In the genomic region with DNA sequence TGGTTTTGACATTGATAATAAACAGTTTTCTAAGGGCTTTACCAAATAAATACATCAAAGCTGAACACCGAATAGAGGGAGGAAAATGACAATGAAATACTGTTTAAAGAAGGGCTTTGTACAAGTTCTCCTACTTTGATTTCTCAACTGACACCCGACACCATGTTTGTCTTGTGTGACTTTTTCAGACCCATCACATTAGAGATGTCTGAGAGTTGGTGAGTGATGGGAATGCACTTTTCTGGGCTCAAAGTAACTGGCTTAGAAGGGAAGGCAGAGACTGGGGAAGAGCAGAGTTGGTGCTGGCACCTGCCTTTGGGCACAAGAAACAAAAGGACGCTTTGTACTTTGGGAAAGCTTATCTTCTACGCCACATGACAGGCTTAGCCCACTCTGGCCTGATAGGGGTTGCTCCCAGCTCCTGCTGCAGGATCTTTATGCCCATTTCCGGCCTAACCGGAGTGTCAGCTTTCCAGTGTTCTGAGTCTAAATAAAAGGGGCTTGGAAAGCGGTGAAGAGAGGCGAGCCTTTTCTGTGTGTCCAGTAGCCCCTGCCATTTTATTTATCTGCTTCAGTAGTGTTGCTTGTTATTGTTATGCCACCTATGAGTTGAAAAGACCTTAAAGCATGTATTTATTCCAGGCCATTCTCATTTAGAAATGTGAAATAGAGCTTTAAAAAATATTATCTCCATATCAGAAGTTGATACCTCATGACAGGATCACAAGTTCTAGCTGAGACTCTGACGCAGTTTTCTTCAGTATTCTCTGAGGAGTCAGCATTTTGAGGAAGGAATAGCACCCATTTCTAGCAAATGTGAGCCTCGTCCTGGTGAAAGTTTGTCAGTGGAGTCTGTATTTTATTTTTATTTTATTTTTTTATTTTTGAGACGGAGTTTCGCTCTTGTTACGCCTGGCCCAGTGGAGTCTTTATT, we compare ENCODE assay signal across 1 cellular context.
TF ChIP-seq lines count a peak whose summit lies in the region.

No MANE protein-coding gene starts in this region.

TF ChIP-seq in HepG2, 621 proteins besides CTCF, POLR2A, EP300 and RAD21 (continued from another document and continues in another):
- TF ChIP-seq, protein P1, sequence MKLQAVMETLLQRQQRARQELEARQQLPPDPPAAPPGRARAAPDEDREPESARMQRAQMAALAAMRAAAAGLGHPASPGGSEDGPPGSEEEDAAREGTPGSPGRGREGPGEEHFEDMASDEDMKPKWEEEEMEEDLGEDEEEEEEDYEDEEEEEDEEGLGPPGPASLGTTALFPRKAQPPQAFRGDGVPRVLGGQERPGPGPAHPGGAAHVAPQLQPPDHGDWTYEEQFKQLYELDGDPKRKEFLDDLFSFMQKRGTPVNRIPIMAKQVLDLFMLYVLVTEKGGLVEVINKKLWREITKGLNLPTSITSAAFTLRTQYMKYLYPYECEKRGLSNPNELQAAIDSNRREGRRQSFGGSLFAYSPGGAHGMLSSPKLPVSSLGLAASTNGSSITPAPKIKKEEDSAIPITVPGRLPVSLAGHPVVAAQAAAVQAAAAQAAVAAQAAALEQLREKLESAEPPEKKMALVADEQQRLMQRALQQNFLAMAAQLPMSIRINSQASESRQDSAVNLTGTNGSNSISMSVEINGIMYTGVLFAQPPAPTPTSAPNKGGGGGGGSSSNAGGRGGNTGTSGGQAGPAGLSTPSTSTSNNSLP (IDR thresholded peaks at IDR 0.05; ENCODE audit: low read depth, low read length): peak; percentile 72; the same call in 1 of the 2 replicates
- TF ChIP-seq GZF1 (CRISPR knock-in tag; IDR thresholded peaks at IDR 0.05): no peak
- TF ChIP-seq MAF1 (CRISPR knock-in tag; IDR thresholded peaks at IDR 0.05; ENCODE audit: borderline replicate concordance): no peak
- TF ChIP-seq SAP130 (CRISPR knock-in tag; IDR thresholded peaks at IDR 0.05; ENCODE audit: low read depth): peak; percentile 74
- TF ChIP-seq WIZ (CRISPR knock-in tag; IDR thresholded peaks at IDR 0.05): no peak
- TF ChIP-seq, protein P2, sequence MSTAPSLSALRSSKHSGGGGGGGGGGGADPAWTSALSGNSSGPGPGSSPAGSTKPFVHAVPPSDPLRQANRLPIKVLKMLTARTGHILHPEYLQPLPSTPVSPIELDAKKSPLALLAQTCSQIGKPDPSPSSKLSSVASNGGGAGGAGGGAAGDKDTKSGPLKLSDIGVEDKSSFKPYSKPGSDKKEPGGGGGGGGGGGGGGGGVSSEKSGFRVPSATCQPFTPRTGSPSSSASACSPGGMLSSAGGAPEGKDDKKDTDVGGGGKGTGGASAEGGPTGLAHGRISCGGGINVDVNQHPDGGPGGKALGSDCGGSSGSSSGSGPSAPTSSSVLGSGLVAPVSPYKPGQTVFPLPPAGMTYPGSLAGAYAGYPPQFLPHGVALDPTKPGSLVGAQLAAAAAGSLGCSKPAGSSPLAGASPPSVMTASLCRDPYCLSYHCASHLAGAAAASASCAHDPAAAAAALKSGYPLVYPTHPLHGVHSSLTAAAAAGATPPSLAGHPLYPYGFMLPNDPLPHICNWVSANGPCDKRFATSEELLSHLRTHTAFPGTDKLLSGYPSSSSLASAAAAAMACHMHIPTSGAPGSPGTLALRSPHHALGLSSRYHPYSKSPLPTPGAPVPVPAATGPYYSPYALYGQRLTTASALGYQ (CRISPR knock-in tag; IDR thresholded peaks at IDR 0.05): peak; percentile 91; the same call in 1 of the 2 replicates
- TF ChIP-seq PHF20 (CRISPR knock-in tag; IDR thresholded peaks at IDR 0.05): no peak
- TF ChIP-seq ASH2L (IDR thresholded peaks at IDR 0.05; ENCODE audit: insufficient read length, low read depth, low read length): peak; percentile 47
- no peak for TF ChIP-seq ZNF768 (CRISPR knock-in tag; IDR thresholded peaks at IDR 0.05)
- TF ChIP-seq, protein P3, sequence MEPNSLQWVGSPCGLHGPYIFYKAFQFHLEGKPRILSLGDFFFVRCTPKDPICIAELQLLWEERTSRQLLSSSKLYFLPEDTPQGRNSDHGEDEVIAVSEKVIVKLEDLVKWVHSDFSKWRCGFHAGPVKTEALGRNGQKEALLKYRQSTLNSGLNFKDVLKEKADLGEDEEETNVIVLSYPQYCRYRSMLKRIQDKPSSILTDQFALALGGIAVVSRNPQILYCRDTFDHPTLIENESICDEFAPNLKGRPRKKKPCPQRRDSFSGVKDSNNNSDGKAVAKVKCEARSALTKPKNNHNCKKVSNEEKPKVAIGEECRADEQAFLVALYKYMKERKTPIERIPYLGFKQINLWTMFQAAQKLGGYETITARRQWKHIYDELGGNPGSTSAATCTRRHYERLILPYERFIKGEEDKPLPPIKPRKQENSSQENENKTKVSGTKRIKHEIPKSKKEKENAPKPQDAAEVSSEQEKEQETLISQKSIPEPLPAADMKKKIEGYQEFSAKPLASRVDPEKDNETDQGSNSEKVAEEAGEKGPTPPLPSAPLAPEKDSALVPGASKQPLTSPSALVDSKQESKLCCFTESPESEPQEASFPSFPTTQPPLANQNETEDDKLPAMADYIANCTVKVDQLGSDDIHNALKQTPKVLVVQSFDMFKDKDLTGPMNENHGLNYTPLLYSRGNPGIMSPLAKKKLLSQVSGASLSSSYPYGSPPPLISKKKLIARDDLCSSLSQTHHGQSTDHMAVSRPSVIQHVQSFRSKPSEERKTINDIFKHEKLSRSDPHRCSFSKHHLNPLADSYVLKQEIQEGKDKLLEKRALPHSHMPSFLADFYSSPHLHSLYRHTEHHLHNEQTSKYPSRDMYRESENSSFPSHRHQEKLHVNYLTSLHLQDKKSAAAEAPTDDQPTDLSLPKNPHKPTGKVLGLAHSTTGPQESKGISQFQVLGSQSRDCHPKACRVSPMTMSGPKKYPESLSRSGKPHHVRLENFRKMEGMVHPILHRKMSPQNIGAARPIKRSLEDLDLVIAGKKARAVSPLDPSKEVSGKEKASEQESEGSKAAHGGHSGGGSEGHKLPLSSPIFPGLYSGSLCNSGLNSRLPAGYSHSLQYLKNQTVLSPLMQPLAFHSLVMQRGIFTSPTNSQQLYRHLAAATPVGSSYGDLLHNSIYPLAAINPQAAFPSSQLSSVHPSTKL (CRISPR knock-in tag; IDR thresholded peaks at IDR 0.05): peak; percentile 96
- TF ChIP-seq ZNF703 (CRISPR knock-in tag; IDR thresholded peaks at IDR 0.05; ENCODE audit: borderline replicate concordance): no peak
- TF ChIP-seq ZNF331 (CRISPR knock-in tag; IDR thresholded peaks at IDR 0.05): peak; percentile 77; the same call in 1 of the 2 replicates
- TF ChIP-seq, protein P4, sequence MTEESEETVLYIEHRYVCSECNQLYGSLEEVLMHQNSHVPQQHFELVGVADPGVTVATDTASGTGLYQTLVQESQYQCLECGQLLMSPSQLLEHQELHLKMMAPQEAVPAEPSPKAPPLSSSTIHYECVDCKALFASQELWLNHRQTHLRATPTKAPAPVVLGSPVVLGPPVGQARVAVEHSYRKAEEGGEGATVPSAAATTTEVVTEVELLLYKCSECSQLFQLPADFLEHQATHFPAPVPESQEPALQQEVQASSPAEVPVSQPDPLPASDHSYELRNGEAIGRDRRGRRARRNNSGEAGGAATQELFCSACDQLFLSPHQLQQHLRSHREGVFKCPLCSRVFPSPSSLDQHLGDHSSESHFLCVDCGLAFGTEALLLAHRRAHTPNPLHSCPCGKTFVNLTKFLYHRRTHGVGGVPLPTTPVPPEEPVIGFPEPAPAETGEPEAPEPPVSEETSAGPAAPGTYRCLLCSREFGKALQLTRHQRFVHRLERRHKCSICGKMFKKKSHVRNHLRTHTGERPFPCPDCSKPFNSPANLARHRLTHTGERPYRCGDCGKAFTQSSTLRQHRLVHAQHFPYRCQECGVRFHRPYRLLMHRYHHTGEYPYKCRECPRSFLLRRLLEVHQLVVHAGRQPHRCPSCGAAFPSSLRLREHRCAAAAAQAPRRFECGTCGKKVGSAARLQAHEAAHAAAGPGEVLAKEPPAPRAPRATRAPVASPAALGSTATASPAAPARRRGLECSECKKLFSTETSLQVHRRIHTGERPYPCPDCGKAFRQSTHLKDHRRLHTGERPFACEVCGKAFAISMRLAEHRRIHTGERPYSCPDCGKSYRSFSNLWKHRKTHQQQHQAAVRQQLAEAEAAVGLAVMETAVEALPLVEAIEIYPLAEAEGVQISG (CRISPR knock-in tag; IDR thresholded peaks at IDR 0.05): no peak
- TF ChIP-seq RCOR2 (CRISPR knock-in tag; IDR thresholded peaks at IDR 0.05): peak; percentile 85; the same call in 1 of the 2 replicates
- no peak for TF ChIP-seq LCORL (IDR thresholded peaks at IDR 0.05)
- TF ChIP-seq LCORL (CRISPR knock-in tag; IDR thresholded peaks at IDR 0.05): 0 out of 2 replicates have a peak, but pooled peaks have one; percentile 22
- TF ChIP-seq ARNT2 (CRISPR knock-in tag; IDR thresholded peaks at IDR 0.05; ENCODE audit: low read depth): no peak
- TF ChIP-seq, protein P5, sequence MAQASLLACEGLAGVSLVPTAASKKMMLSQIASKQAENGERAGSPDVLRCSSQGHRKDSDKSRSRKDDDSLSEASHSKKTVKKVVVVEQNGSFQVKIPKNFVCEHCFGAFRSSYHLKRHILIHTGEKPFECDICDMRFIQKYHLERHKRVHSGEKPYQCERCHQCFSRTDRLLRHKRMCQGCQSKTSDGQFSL (CRISPR knock-in tag; IDR thresholded peaks at IDR 0.05): no peak
- TF ChIP-seq MIER3 (CRISPR knock-in tag; IDR thresholded peaks at IDR 0.05; ENCODE audit: borderline replicate concordance): no peak; the same call in 1 of the 2 replicates
- peak; percentile 67 for TF ChIP-seq CEBPB (IDR thresholded peaks at IDR 0.05; ENCODE audit: borderline replicate concordance, low read depth, low read length)
- no peak for TF ChIP-seq SPEN (CRISPR knock-in tag; IDR thresholded peaks at IDR 0.05; ENCODE audit: low read depth)
- no peak for TF ChIP-seq ZNF850 (CRISPR knock-in tag; conservative IDR thresholded peaks at IDR 0.05)
- TF ChIP-seq, protein P6, sequence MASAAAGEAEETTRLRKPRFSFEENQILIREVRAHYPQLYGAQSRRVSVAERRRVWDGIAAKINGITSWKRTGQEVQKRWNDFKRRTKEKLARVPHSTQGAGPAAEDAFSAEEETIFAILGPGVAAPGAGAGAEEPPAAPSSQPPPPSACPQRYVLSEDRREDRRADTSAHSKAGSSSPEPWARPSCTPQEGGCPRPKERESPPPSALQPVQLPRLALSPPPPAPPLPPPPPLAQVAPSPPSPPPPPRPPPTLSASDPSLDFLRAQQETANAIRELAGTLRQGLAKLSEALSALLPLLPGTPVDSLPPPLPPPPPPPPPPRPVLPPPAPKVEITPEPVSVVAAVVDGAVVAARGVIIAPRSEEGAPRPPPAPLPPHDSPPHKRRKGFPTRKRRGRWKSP (CRISPR knock-in tag; IDR thresholded peaks at IDR 0.05): 0 out of 2 replicates have a peak, but pooled peaks have one; percentile 27
- TF ChIP-seq ZNF747 (CRISPR knock-in tag; IDR thresholded peaks at IDR 0.05; ENCODE audit: borderline replicate concordance): peak; percentile 54; the same call in 1 of the 2 replicates
- no peak for TF ChIP-seq HES4 (CRISPR knock-in tag; IDR thresholded peaks at IDR 0.05; ENCODE audit: borderline replicate concordance)
- TF ChIP-seq BHLHE40 (IDR thresholded peaks at IDR 0.05; ENCODE audit: low read length): peak; percentile 24; the same call in 1 of the 2 replicates
- TF ChIP-seq, protein P7, sequence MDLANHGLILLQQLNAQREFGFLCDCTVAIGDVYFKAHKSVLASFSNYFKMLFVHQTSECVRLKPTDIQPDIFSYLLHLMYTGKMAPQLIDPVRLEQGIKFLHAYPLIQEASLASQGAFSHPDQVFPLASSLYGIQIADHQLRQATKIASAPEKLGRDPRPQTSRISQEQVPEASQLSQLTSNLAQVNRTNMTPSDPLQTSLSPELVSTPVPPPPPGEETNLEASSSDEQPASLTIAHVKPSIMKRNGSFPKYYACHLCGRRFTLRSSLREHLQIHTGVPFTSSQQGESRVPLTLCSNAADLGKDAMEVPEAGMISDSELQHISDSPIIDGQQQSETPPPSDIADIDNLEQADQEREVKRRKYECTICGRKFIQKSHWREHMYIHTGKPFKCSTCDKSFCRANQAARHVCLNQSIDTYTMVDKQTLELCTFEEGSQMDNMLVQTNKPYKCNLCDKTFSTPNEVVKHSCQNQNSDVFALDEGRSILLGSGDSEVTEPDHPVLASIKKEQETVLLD (CRISPR knock-in tag; IDR thresholded peaks at IDR 0.05; ENCODE audit: low read depth): no peak
- TF ChIP-seq SCMH1 (CRISPR knock-in tag; IDR thresholded peaks at IDR 0.05; ENCODE audit: borderline replicate concordance): no peak
- TF ChIP-seq FOXK1 (CRISPR knock-in tag; IDR thresholded peaks at IDR 0.05; ENCODE audit: borderline replicate concordance, low read depth): peak; percentile 62; the same call in 1 of the 2 replicates
- TF ChIP-seq ZNF746 (CRISPR knock-in tag; IDR thresholded peaks at IDR 0.05): 0 out of 2 replicates have a peak, but pooled peaks have one; percentile 28
- TF ChIP-seq, protein P8, sequence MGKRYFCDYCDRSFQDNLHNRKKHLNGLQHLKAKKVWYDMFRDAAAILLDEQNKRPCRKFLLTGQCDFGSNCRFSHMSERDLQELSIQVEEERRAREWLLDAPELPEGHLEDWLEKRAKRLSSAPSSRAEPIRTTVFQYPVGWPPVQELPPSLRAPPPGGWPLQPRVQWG (CRISPR knock-in tag; IDR thresholded peaks at IDR 0.05; ENCODE audit: borderline replicate concordance, low read depth): no peak
- TF ChIP-seq, protein P9, sequence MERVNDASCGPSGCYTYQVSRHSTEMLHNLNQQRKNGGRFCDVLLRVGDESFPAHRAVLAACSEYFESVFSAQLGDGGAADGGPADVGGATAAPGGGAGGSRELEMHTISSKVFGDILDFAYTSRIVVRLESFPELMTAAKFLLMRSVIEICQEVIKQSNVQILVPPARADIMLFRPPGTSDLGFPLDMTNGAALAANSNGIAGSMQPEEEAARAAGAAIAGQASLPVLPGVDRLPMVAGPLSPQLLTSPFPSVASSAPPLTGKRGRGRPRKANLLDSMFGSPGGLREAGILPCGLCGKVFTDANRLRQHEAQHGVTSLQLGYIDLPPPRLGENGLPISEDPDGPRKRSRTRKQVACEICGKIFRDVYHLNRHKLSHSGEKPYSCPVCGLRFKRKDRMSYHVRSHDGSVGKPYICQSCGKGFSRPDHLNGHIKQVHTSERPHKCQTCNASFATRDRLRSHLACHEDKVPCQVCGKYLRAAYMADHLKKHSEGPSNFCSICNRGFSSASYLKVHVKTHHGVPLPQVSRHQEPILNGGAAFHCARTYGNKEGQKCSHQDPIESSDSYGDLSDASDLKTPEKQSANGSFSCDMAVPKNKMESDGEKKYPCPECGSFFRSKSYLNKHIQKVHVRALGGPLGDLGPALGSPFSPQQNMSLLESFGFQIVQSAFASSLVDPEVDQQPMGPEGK (CRISPR knock-in tag; IDR thresholded peaks at IDR 0.05): peak; percentile 41; the same call in 1 of the 2 replicates
- no peak for TF ChIP-seq TP53 (CRISPR knock-in tag; conservative IDR thresholded peaks at IDR 0.05)
- no peak for TF ChIP-seq BORCS8-MEF2B (CRISPR knock-in tag; IDR thresholded peaks at IDR 0.05)
- TF ChIP-seq, protein P10, sequence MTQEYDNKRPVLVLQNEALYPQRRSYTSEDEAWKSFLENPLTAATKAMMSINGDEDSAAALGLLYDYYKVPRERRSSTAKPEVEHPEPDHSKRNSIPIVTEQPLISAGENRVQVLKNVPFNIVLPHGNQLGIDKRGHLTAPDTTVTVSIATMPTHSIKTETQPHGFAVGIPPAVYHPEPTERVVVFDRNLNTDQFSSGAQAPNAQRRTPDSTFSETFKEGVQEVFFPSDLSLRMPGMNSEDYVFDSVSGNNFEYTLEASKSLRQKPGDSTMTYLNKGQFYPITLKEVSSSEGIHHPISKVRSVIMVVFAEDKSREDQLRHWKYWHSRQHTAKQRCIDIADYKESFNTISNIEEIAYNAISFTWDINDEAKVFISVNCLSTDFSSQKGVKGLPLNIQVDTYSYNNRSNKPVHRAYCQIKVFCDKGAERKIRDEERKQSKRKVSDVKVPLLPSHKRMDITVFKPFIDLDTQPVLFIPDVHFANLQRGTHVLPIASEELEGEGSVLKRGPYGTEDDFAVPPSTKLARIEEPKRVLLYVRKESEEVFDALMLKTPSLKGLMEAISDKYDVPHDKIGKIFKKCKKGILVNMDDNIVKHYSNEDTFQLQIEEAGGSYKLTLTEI (CRISPR knock-in tag; conservative IDR thresholded peaks at IDR 0.05): no peak
